ENCODE assay signal across 1 cellular context in genomic region chr1:111739222-111739983, GRCh38.
TF ChIP-seq lines count a peak whose summit lies in the region.

Gene INKA2 (minus strand): TSS chr1:111739395. CDS start chr1:111739242, 153 bp downstream.

TF ChIP-seq in HepG2, 621 proteins besides CTCF, POLR2A, EP300 and RAD21 (continued from another document):
- TF ChIP-seq KIAA2018 (CRISPR knock-in tag; IDR thresholded peaks at IDR 0.05; ENCODE audit: borderline replicate concordance) (no peak), DZIP1 (CRISPR knock-in tag; IDR thresholded peaks at IDR 0.05) (no peak), ZNF589 (CRISPR knock-in tag; conservative IDR thresholded peaks at IDR 0.05) (no peak), RBM39 (IDR thresholded peaks at IDR 0.05; ENCODE audit: low read depth, low read length, poor library complexity, severe bottlenecking) (no peak), ZNF616 (CRISPR knock-in tag; IDR thresholded peaks at IDR 0.05; ENCODE audit: low read depth) (peak; percentile 87), SPEN (CRISPR knock-in tag; IDR thresholded peaks at IDR 0.05; ENCODE audit: low read depth) (peak; percentile 78; the same call in 1 of the 2 replicates), SKI (IDR thresholded peaks at IDR 0.05; ENCODE audit: partially characterized antibody) (no peak), GMEB2 (CRISPR knock-in tag; IDR thresholded peaks at IDR 0.05; ENCODE audit: low read depth) (no peak), ZNF713 (CRISPR knock-in tag; IDR thresholded peaks at IDR 0.05) (no peak), SNRNP70 (IDR thresholded peaks at IDR 0.05; ENCODE audit: low read depth, low read length) (no peak), SRY (CRISPR knock-in tag; IDR thresholded peaks at IDR 0.05) (no peak; the same call in 1 of the 2 replicates), YEATS2 (CRISPR knock-in tag; IDR thresholded peaks at IDR 0.05; ENCODE audit: borderline replicate concordance) (0 out of 2 replicates have a peak, but pooled peaks have one; percentile 38), ZBTB4 (CRISPR knock-in tag; IDR thresholded peaks at IDR 0.05; ENCODE audit: borderline replicate concordance) (peak; percentile 41; the same call in 1 of the 2 replicates), SOX13 (IDR thresholded peaks at IDR 0.05) (no peak), SOX13 (CRISPR knock-in tag; conservative IDR thresholded peaks at IDR 0.05 in 1 of 2, IDR thresholded peaks at IDR 0.05 in 1 of 2) (no peak; a peak in 1 of 4 replicates), MIER2 (CRISPR knock-in tag; IDR thresholded peaks at IDR 0.05) (no peak), GLI4 (CRISPR knock-in tag; IDR thresholded peaks at IDR 0.05; ENCODE audit: borderline replicate concordance) (no peak), ZBTB34 (CRISPR knock-in tag; IDR thresholded peaks at IDR 0.05) (0 out of 2 replicates have a peak, but pooled peaks have one; percentile 17), ELK4 (CRISPR knock-in tag; IDR thresholded peaks at IDR 0.05; ENCODE audit: borderline replicate concordance) (no peak), IRF2 (CRISPR knock-in tag; IDR thresholded peaks at IDR 0.05) (peak; percentile 46; the same call in 1 of the 2 replicates), ZNF543 (CRISPR knock-in tag; IDR thresholded peaks at IDR 0.05) (peak; percentile 61; the same call in 1 of the 2 replicates), ZNF235 (CRISPR knock-in tag; IDR thresholded peaks at IDR 0.05; ENCODE audit: borderline replicate concordance) (no peak), SMARCE1 (IDR thresholded peaks at IDR 0.05; ENCODE audit: borderline replicate concordance) (no peak), ZNF704 (CRISPR knock-in tag; IDR thresholded peaks at IDR 0.05; ENCODE audit: borderline replicate concordance) (no peak), HMG20A (CRISPR knock-in tag; IDR thresholded peaks at IDR 0.05; ENCODE audit: borderline replicate concordance) (no peak)
